8 cellular contexts compared by ENCODE assay signal in genomic region chr10:105837951-105838350, GRCh38.
DNase-seq lines count a peak whose midpoint lies in the region; ATAC-seq and TF ChIP-seq lines count a peak whose summit lies in the region.

No MANE protein-coding gene starts in this region.

- TF ChIP-seq RAD21 in liver (IDR thresholded peaks at IDR 0.05), result no peak

- H3K27me3 ChIP-seq in BLaER1 (no peaks in the 10 kb centered on the region), liver (ENCODE audit: control insufficient read depth in 4 of 4, insufficient read depth in 4 of 4, low read length in 3 of 4) (peaks cover 0 to 5% (median 0%) of the 10 kb centered on the region in 4 donors)

- H3K4me3 ChIP-seq in BLaER1 (peak overlapping the region; percentile 14; the same call in 1 of the 2 replicates), liver (ENCODE audit: low read depth in 1 of 3, low read length in 3 of 3) (peak overlapping the region; percentile 20 to 50 (median 34))

- no peaks in the 10 kb centered on the region for H4K20me1 ChIP-seq in BLaER1

- no peaks in the 10 kb centered on the region for H3K9me3 Mint-ChIP-seq in activated T-helper 2 cell treated with anti-CD3 and anti-CD28 coated beads, Interferon-gamma antibody, Interleukin-2, Interleukin-4, amounts not matched to agents 10 μg/mL and 5 μg/mL and 100 μg/mL, durations not matched to agents 14 hours and 24 hours and 36 hours

- intact Hi-C loops in activated T-helper 2 cell treated with anti-CD3 and anti-CD28 coated beads, Interferon-gamma antibody, Interleukin-2, Interleukin-4, amounts not matched to agents 10 μg/mL and 5 μg/mL and 100 μg/mL, durations not matched to agents 14 hours and 24 hours and 36 hours (cut with micrococcal nuclease), result no loop called here

- WGBS in liver, result 64% methylated on average over 2 of the region's 2 CpGs

- H3K4me2 ChIP-seq in BLaER1, result peak overlapping the region; percentile 66

- H3K27ac Mint-ChIP-seq in activated T-helper 2 cell treated with anti-CD3 and anti-CD28 coated beads, Interferon-gamma antibody, Interleukin-2, Interleukin-4, amounts not matched to agents 10 μg/mL and 5 μg/mL and 100 μg/mL, durations not matched to agents 14 hours and 24 hours and 36 hours, result no peak overlapping the region

- peak; percentile 8 for DNase-seq in activated T-helper 2 cell treated with anti-CD3 and anti-CD28 coated beads, Interferon-gamma antibody, Interleukin-2, Interleukin-4, amounts not matched to agents 10 μg/mL and 5 μg/mL and 100 μg/mL, durations not matched to agents 14 hours and 24 hours and 36 hours (ENCODE audit: low spot score)
- no peak for DNase-seq in stimulated activated CD4-positive, alpha-beta T cell treated with anti-CD3 and anti-CD28 coated beads, Interleukin-2, amount 100 ng/mL, for 48 hours
- DNase-seq in NCI-H128 (lab: John Stamatoyannopoulos, UW; ENCODE audit: unreplicated experiment) (no peak), NCI-H2227 treated with DMSO at 0.1 percent for 48 hours (lab: John Stamatoyannopoulos, UW) (no peak)

- peaks cover 13% of the 10 kb centered on the region; the same call in 1 of the 2 replicates for H3K4me1 ChIP-seq in BLaER1
- peaks cover 0 to 9% (median 1%) of the 10 kb centered on the region in 4 donors for H3K4me1 ChIP-seq in liver (ENCODE audit: control insufficient read depth in 4 of 4, insufficient read depth in 4 of 4, low read length in 3 of 4)

- TF ChIP-seq CTCF in liver (IDR thresholded peaks at IDR 0.05; ENCODE audit: low read depth, low read length, missing input control), result no peak

- H3K27me3 Mint-ChIP-seq in activated T-helper 2 cell treated with anti-CD3 and anti-CD28 coated beads, Interferon-gamma antibody, Interleukin-2, Interleukin-4, amounts not matched to agents 10 μg/mL and 5 μg/mL and 100 μg/mL, durations not matched to agents 14 hours and 24 hours and 36 hours (ENCODE audit: low read depth), result no peaks in the 10 kb centered on the region

- no peak overlapping the region for H3K27ac ChIP-seq in BLaER1
- no peak overlapping the region for H3K27ac ChIP-seq in liver (ENCODE audit: low read depth in 1 of 2, low read length in 2 of 2)

- H3K36me3 ChIP-seq in BLaER1, result no peaks in the 10 kb centered on the region
- no peaks in the 10 kb centered on the region for H3K36me3 ChIP-seq in liver (ENCODE audit: control insufficient read depth in 4 of 4, insufficient read depth in 3 of 4, low read depth in 1 of 4, low read length in 3 of 4)

- H3K9ac ChIP-seq in BLaER1, result no peak overlapping the region
- no peak overlapping the region for H3K9ac ChIP-seq in liver (ENCODE audit: low read depth in 1 of 2, low read length in 2 of 2)

- H3K36me3 Mint-ChIP-seq in activated T-helper 2 cell treated with anti-CD3 and anti-CD28 coated beads, Interferon-gamma antibody, Interleukin-2, Interleukin-4, amounts not matched to agents 10 μg/mL and 5 μg/mL and 100 μg/mL, durations not matched to agents 14 hours and 24 hours and 36 hours (ENCODE audit: low read depth), result no peaks in the 10 kb centered on the region

- ATAC-seq in GM19351 (IDR thresholded peaks at IDR 0.05; ENCODE audit: unreplicated experiment), result peak; percentile 88
- ATAC-seq in HG03378 (IDR thresholded peaks at IDR 0.05; ENCODE audit: unreplicated experiment), result peak; percentile 97

- peak overlapping the region; percentile 70 for H3K4me3 Mint-ChIP-seq in activated T-helper 2 cell treated with anti-CD3 and anti-CD28 coated beads, Interferon-gamma antibody, Interleukin-2, Interleukin-4, amounts not matched to agents 10 μg/mL and 5 μg/mL and 100 μg/mL, durations not matched to agents 14 hours and 24 hours and 36 hours (ENCODE audit: low read depth)

- H3K9me3 ChIP-seq in BLaER1 (no peaks in the 10 kb centered on the region), liver (ENCODE audit: control insufficient read depth in 4 of 4, low read length in 3 of 4) (no peaks in the 10 kb centered on the region)

- H3K4me1 Mint-ChIP-seq in activated T-helper 2 cell treated with anti-CD3 and anti-CD28 coated beads, Interferon-gamma antibody, Interleukin-2, Interleukin-4, amounts not matched to agents 10 μg/mL and 5 μg/mL and 100 μg/mL, durations not matched to agents 14 hours and 24 hours and 36 hours (ENCODE audit: low read depth), result peaks cover 20% of the 10 kb centered on the region

TF ChIP-seq in liver, 16 proteins besides CTCF, POLR2A, EP300 and RAD21:
- TF ChIP-seq YY1 (IDR thresholded peaks at IDR 0.05) (peak; percentile 24), GABPA (IDR thresholded peaks at IDR 0.05 in 1 of 2, conservative IDR thresholded peaks at IDR 0.05 in 1 of 2) (no peak)
